ENCODE assay signal across 14 cellular contexts in genomic region chr20:14951707-14952106, GRCh38.
DNase-seq lines count a peak whose midpoint lies in the region; ATAC-seq and TF ChIP-seq lines count a peak whose summit lies in the region.
"Had no signal": no experiment of that assay in that cellular context is flagged by ENCODE, and none has a peak within 500 bp of the region (broad histone marks: within the 10 kb centered on the region; RNA-seq: fewer than 3 reads in every experiment).

No MANE protein-coding gene starts in this region.

- TF ChIP-seq POLR2A in gastrocnemius medialis (IDR thresholded peaks at IDR 0.05) (no peak), sigmoid colon (IDR thresholded peaks at IDR 0.05) (no peak)

- H3K4me1 ChIP-seq in gastrocnemius medialis: peaks cover 5 to 6% of the 10 kb centered on the region in 2 donors
- H3K4me1 ChIP-seq in sigmoid colon: peaks cover 0 to 19% (median 8%) of the 10 kb centered on the region in 4 donors

- intact Hi-C loops in gastrocnemius medialis (cut with DNase I; ENCODE audit: low total_unique reads) (loop anchor here (2.0 kb wide), 1 partner anchor 615 kb away; the partner anchor contains the start of gene FLRT3), sigmoid colon (cut with DNase I) (no loop called here)

- in situ Hi-C loops in gastrocnemius medialis (cut with MboI; ENCODE audit: low sequenced_read_pairs in 4 of 4): no loop called here

- H3K9me3 ChIP-seq in gastrocnemius medialis (no peaks in the 10 kb centered on the region), sigmoid colon (no peaks in the 10 kb centered on the region)

- TF ChIP-seq CTCF in WTC11 (IDR thresholded peaks at IDR 0.05) (no peak), gastrocnemius medialis (IDR thresholded peaks at IDR 0.05 in 4 of 5, conservative IDR thresholded peaks at IDR 0.05 in 1 of 5) (no peak), sigmoid colon (IDR thresholded peaks at IDR 0.05) (no peak)

- WGBS in sigmoid colon, 2 donors: 71 to 76% methylated on average over 1 of the region's 1 CpG

- CTCF ChIA-PET in WTC11 (lab: Charles Lee): no interaction called here

- H3K27me3 ChIP-seq in gastrocnemius medialis: no peaks in the 10 kb centered on the region
- no peaks in the 10 kb centered on the region for H3K27me3 ChIP-seq in sigmoid colon

- H3K4me3 Mint-ChIP-seq in WTC11: no peak overlapping the region
- H3K4me3 Mint-ChIP-seq: activated CD8-positive, alpha-beta T cell treated with anti-CD3 and anti-CD28 coated beads, Interleukin-2, amount 10 ng/mL, durations not matched to agents 7 days and 5 days; activated naive CD8-positive, alpha-beta T cell; effector memory CD8-positive, alpha-beta T cell; T-cell had no signal

- DNase-seq in GM04504 (ENCODE audit: low read depth) (peak; percentile 46), WTC11 (ENCODE audit: low spot score) (no peak), foreskin melanocyte (peak; percentile 48), gastrocnemius medialis (no peak), sigmoid colon (no peak)
- DNase-seq: activated CD8-positive, alpha-beta T cell treated with anti-CD3 and anti-CD28 coated beads, Interleukin-2, amount 10 ng/mL, durations not matched to agents 7 days and 5 days; effector memory CD8-positive, alpha-beta T cell; nucleus accumbens; stimulated activated CD4-positive, alpha-beta T cell treated with anti-CD3 and anti-CD28 coated beads, Interleukin-4, amount 100 ng/mL, for 24 hours; T-cell had no signal

- ATAC-seq in WTC11 (no peak), gastrocnemius medialis (peak; percentile 91 to 94), HG02870 (IDR thresholded peaks at IDR 0.05; ENCODE audit: unreplicated experiment) (no peak), GM19452 (IDR thresholded peaks at IDR 0.05; ENCODE audit: unreplicated experiment) (no peak), HG02981 (IDR thresholded peaks at IDR 0.05; ENCODE audit: unreplicated experiment) (no peak)
- ATAC-seq: activated CD8-positive, alpha-beta T cell treated with anti-CD3 and anti-CD28 coated beads, Interleukin-2, amount 10 ng/mL, durations not matched to agents 7 days and 5 days; effector memory CD8-positive, alpha-beta T cell; T-cell had no signal

- no peaks in the 10 kb centered on the region for H3K36me3 Mint-ChIP-seq in WTC11
- H3K36me3 Mint-ChIP-seq: activated naive CD8-positive, alpha-beta T cell; T-cell had no signal

- H3K4me3 ChIP-seq in gastrocnemius medialis (no peak overlapping the region), sigmoid colon (no peak overlapping the region)

- H3K4me1 Mint-ChIP-seq in WTC11: peaks cover 63% of the 10 kb centered on the region
- H3K4me1 Mint-ChIP-seq: T-cell had no signal

- H3K27ac ChIP-seq in gastrocnemius medialis (no peak overlapping the region), sigmoid colon (no peak overlapping the region)

- H3K36me3 ChIP-seq in gastrocnemius medialis (no peaks in the 10 kb centered on the region), sigmoid colon (no peaks in the 10 kb centered on the region)

- H3K9me3 Mint-ChIP-seq in WTC11: peaks cover 10% of the 10 kb centered on the region

- no peak for TF ChIP-seq EP300 in sigmoid colon (IDR thresholded peaks at IDR 0.05)

- H3K27me3 Mint-ChIP-seq in WTC11 (ENCODE audit: low read depth): no peaks in the 10 kb centered on the region
- H3K27me3 Mint-ChIP-seq: activated naive CD8-positive, alpha-beta T cell; effector memory CD8-positive, alpha-beta T cell; T-cell had no signal

- H3K27ac Mint-ChIP-seq in WTC11: 0 out of 2 replicates have a peak overlapping the region, but pooled peaks have one; percentile 10
- H3K27ac Mint-ChIP-seq: activated CD8-positive, alpha-beta T cell treated with anti-CD3 and anti-CD28 coated beads, Interleukin-2, amount 10 ng/mL, durations not matched to agents 7 days and 5 days; activated naive CD8-positive, alpha-beta T cell; effector memory CD8-positive, alpha-beta T cell; T-cell had no signal

- POLR2A ChIA-PET in WTC11 (lab: Charles Lee): interaction anchor here (0.7 kb wide), 1 partner anchor 593 kb away, joined by 4 read pairs; no protein-coding TSS in a partner anchor

TF ChIP-seq in WTC11, 78 proteins besides CTCF, POLR2A, EP300 and RAD21 (continues in another document):
- TF ChIP-seq CDX4 (CRISPR knock-in tag; IDR thresholded peaks at IDR 0.05; ENCODE audit: borderline replicate concordance) (no peak), NFYB (CRISPR knock-in tag; conservative IDR thresholded peaks at IDR 0.05; ENCODE audit: low read depth) (no peak), OVOL2 (CRISPR knock-in tag; IDR thresholded peaks at IDR 0.05; ENCODE audit: borderline replicate concordance) (no peak), NFATC4 (CRISPR knock-in tag; IDR thresholded peaks at IDR 0.05) (no peak), ZNF671 (CRISPR knock-in tag; IDR thresholded peaks at IDR 0.05) (no peak), AR (CRISPR knock-in tag; IDR thresholded peaks at IDR 0.05) (no peak), ZBTB21 (CRISPR knock-in tag; IDR thresholded peaks at IDR 0.05; ENCODE audit: borderline replicate concordance) (no peak), E2F5 (CRISPR knock-in tag; IDR thresholded peaks at IDR 0.05) (no peak), ATF2 (CRISPR knock-in tag; IDR thresholded peaks at IDR 0.05; ENCODE audit: borderline replicate concordance, low read depth) (no peak), E2F4 (CRISPR knock-in tag; IDR thresholded peaks at IDR 0.05; ENCODE audit: borderline replicate concordance, low read depth) (no peak), IRF2 (CRISPR knock-in tag; IDR thresholded peaks at IDR 0.05; ENCODE audit: borderline replicate concordance, low read depth) (no peak), CREB1 (CRISPR knock-in tag; IDR thresholded peaks at IDR 0.05) (no peak), RORB (CRISPR knock-in tag; IDR thresholded peaks at IDR 0.05) (no peak)

Comparison
In these comparisons a context has a peak if more than half of its experiments do, and no peak if none do; other contexts are left out.
1. DNase-seq: peak in GM04504 (single experiment) and foreskin melanocyte (single experiment); none in WTC11 (single experiment), gastrocnemius medialis (0 of 2) and sigmoid colon (single experiment).
2. ATAC-seq: peak in gastrocnemius medialis (2 of 2); none in WTC11 (single experiment), HG02870 (single experiment), GM19452 (single experiment) and HG02981 (single experiment).